21 cellular contexts compared by ENCODE assay signal in the genomic region with DNA sequence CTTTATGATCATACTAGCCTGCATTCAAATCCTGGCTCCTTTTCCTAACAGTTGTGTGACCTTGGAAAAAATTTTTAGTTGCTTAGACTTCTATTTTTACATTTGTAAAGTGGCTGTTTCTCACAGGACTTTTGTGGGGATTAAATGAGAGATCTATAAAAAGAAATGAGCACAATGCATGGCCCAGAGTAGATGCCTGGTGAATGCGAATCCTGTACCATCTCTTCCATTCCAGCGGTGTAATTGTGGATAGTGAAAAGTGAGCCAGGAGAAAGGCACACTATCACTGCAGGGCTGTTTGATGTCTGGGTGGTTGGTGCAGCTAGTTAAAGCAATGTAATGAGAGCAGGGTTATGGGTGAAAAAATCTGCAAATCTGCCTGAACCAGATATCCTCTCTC.
"Had no signal": no experiment of that assay in that cellular context is flagged by ENCODE, and none has a peak within 500 bp of the region (broad histone marks: within the 10 kb centered on the region; RNA-seq: fewer than 3 reads in every experiment).

No MANE protein-coding gene starts in this region.

- H3K4me3 ChIP-seq: coronary artery, heart left ventricle, ovary, prostate gland, testis, tibial nerve, upper lobe of right lung, vagina had no signal

- ATAC-seq: heart left ventricle; naive thymus-derived CD4-positive, alpha-beta T cell; sciatic nerve; stimulated activated naive B cell treated with anti-CD40 and anti-IgM and Interleukin-4, amounts not matched to agents 10 μg/mL and 1 μg/mL and 100 μg/mL, for 72 hours; stimulated activated naive CD8-positive, alpha-beta T cell treated with anti-CD3 and anti-CD28 coated beads, Interleukin-15, amount 100 ng/mL, for 72 hours; upper lobe of right lung had no signal

- H3K4me1 ChIP-seq: prostate gland, testis, tibial nerve, upper lobe of right lung, vagina had no signal

- H3K9me3 ChIP-seq: ovary, prostate gland, testis, upper lobe of right lung, vagina had no signal

- H3K27me3 Mint-ChIP-seq: stimulated activated naive CD8-positive, alpha-beta T cell treated with anti-CD3 and anti-CD28 coated beads, Interleukin-15, amount 100 ng/mL, for 72 hours had no signal

- H3K27ac ChIP-seq: coronary artery, heart left ventricle, ovary, prostate gland, testis, tibial nerve, upper lobe of right lung, vagina had no signal

- H3K4me1 Mint-ChIP-seq: endodermal cell; naive thymus-derived CD4-positive, alpha-beta T cell; stimulated activated naive B cell treated with anti-CD40 and anti-IgM and Interleukin-4, amounts not matched to agents 10 μg/mL and 1 μg/mL and 100 μg/mL, for 72 hours; stimulated activated naive CD8-positive, alpha-beta T cell treated with anti-CD3 and anti-CD28 coated beads, Interleukin-15, amount 100 ng/mL, for 72 hours had no signal

- H3K36me3 Mint-ChIP-seq: naive thymus-derived CD4-positive, alpha-beta T cell; stimulated activated naive B cell treated with anti-CD40 and anti-IgM and Interleukin-4, amounts not matched to agents 10 μg/mL and 1 μg/mL and 100 μg/mL, for 72 hours had no signal

- H3K9me3 Mint-ChIP-seq: endodermal cell; stimulated activated naive B cell treated with anti-CD40 and anti-IgM and Interleukin-4, amounts not matched to agents 10 μg/mL and 1 μg/mL and 100 μg/mL, for 72 hours; stimulated activated naive CD8-positive, alpha-beta T cell treated with anti-CD3 and anti-CD28 coated beads, Interleukin-15, amount 100 ng/mL, for 72 hours had no signal

- H3K27me3 ChIP-seq: heart left ventricle, ovary, testis, tibial nerve, upper lobe of right lung, vagina had no signal

- DNase-seq: effector CD4-positive, alpha-beta T cell; endodermal cell; erythroblast; foreskin melanocyte; heart left ventricle; hypothalamus; kidney glomerular epithelial cell; naive thymus-derived CD4-positive, alpha-beta T cell; nephron progenitor cell; ovary; stimulated activated CD4-positive, alpha-beta T cell treated with anti-CD3 and anti-CD28 coated beads, Interleukin-2, amount 100 ng/mL, for 24 hours; stimulated activated CD4-positive, alpha-beta T cell treated with anti-CD3 and anti-CD28 coated beads, Interleukin-4, amount 100 ng/mL, for 4 hours; stimulated activated naive B cell treated with anti-CD40 and anti-IgM and Interleukin-4, amounts not matched to agents 10 μg/mL and 1 μg/mL and 100 μg/mL, for 72 hours; stimulated activated naive CD8-positive, alpha-beta T cell treated with anti-CD3 and anti-CD28 coated beads, Interleukin-15, amount 100 ng/mL, for 72 hours; testis; upper lobe of right lung had no signal

- H3K36me3 ChIP-seq: heart left ventricle, ovary, prostate gland, tibial nerve, upper lobe of right lung, vagina had no signal

- H3K4me3 Mint-ChIP-seq: endodermal cell; naive thymus-derived CD4-positive, alpha-beta T cell; nephron progenitor cell; stimulated activated naive B cell treated with anti-CD40 and anti-IgM and Interleukin-4, amounts not matched to agents 10 μg/mL and 1 μg/mL and 100 μg/mL, for 72 hours; stimulated activated naive CD8-positive, alpha-beta T cell treated with anti-CD3 and anti-CD28 coated beads, Interleukin-15, amount 100 ng/mL, for 72 hours had no signal

- H3K27ac Mint-ChIP-seq: endodermal cell; naive thymus-derived CD4-positive, alpha-beta T cell; nephron progenitor cell; stimulated activated naive B cell treated with anti-CD40 and anti-IgM and Interleukin-4, amounts not matched to agents 10 μg/mL and 1 μg/mL and 100 μg/mL, for 72 hours; stimulated activated naive CD8-positive, alpha-beta T cell treated with anti-CD3 and anti-CD28 coated beads, Interleukin-15, amount 100 ng/mL, for 72 hours had no signal
